1 cellular context compared by ENCODE assay signal in genomic region chr7:152504367-152504766, GRCh38.
TF ChIP-seq lines count a peak whose summit lies in the region.

No MANE protein-coding gene starts in this region.

TF ChIP-seq in K562, 482 proteins besides CTCF, POLR2A, EP300 and RAD21:
- TF ChIP-seq TAF7 (tag; IDR thresholded peaks at IDR 0.05): no peak
- no peak for TF ChIP-seq PREB (CRISPR knock-in tag; IDR thresholded peaks at IDR 0.05)
- TF ChIP-seq YY1 (IDR thresholded peaks at IDR 0.05; ENCODE audit: borderline replicate concordance in 1 of 3, control insufficient read depth in 1 of 3, extremely low read depth in 1 of 3, insufficient read depth in 3 of 3, insufficient read length in 1 of 3, insufficient replicate concordance in 2 of 3, low read depth in 1 of 3, low read length in 2 of 3): no peak
- no peak for TF ChIP-seq ZNF707 (CRISPR knock-in tag; conservative IDR thresholded peaks at IDR 0.05)
- TF ChIP-seq AFF4 (CRISPR knock-in tag; IDR thresholded peaks at IDR 0.05): no peak
- TF ChIP-seq SMAD3 (CRISPR knock-in tag; conservative IDR thresholded peaks at IDR 0.05): no peak
- no peak for TF ChIP-seq ZKSCAN8 (CRISPR knock-in tag; IDR thresholded peaks at IDR 0.05)
- TF ChIP-seq ZNF3 (CRISPR knock-in tag; IDR thresholded peaks at IDR 0.05): no peak
- no peak for TF ChIP-seq ZNF609 (CRISPR knock-in tag; IDR thresholded peaks at IDR 0.05; ENCODE audit: borderline replicate concordance)
- no peak for TF ChIP-seq ZBED1 (IDR thresholded peaks at IDR 0.05)
